In the genomic region with DNA sequence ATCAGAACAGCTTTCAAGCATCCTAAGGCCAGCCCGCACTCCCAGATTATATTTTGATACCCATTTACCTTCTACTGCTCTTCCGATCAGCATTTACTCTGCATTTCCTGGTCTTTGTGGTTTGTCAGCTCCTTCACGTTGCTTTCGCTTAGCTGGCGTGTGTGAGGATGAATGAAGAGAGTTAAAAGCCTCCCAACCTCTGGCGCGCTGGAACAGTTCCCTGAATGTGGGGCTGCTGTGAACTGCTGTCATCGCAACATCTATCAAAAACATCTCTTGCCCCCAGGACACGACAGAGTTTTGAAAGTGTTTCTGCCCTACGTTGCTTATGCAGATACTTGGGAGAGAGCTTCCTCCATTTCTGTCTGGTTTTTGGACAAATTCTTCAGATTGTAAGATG, we compare ENCODE assay signal across 25 cellular contexts.
"Had no signal": no experiment of that assay in that cellular context is flagged by ENCODE, and none has a peak within 500 bp of the region (broad histone marks: within the 10 kb centered on the region; RNA-seq: fewer than 3 reads in every experiment).

No MANE protein-coding gene starts in this region.

- DNase-seq: activated CD4-positive, alpha-beta memory T cell treated with anti-CD3 and anti-CD28 coated beads for 36 hours; activated CD4-positive, alpha-beta T cell treated with anti-CD3 and anti-CD28 coated beads for 48 hours; activated naive CD4-positive, alpha-beta T cell treated with Interleukin-2 at 50 U/mL for 16 hours; activated naive CD8-positive, alpha-beta T cell treated with anti-CD3 and anti-CD28 coated beads for 36 hours; activated T-cell treated with anti-CD3 and anti-CD28 coated beads, Interleukin-2, amount 50 U/mL, for 48 hours; colonic mucosa; dorsolateral prefrontal cortex; effector memory CD8-positive, alpha-beta T cell; hippocampal formation; left ventricle myocardium inferior; naive thymus-derived CD8-positive, alpha-beta T cell; posterior cingulate gyrus; retina; sigmoid colon; stimulated activated CD4-positive, alpha-beta T cell treated with anti-CD3 and anti-CD28 coated beads, Interleukin-2, amount 100 ng/mL, for 48 hours; stimulated activated CD8-positive, alpha-beta memory T cell treated with anti-CD3 and anti-CD28 coated beads, Interleukin-4, amount 100 ng/mL, for 48 hours; stimulated activated naive B cell treated with anti-CD40 and anti-IgM and Interleukin-4, amounts not matched to agents 10 μg/mL and 1 μg/mL and 100 μg/mL, for 72 hours; testis; trophoblast cell; uterus had no signal

- H3K36me3 ChIP-seq: colonic mucosa, gastrocnemius medialis, left ventricle myocardium inferior, neural progenitor cell, sigmoid colon, uterus had no signal

- H3K4me1 ChIP-seq: colonic mucosa, neural progenitor cell, sigmoid colon, testis, uterus had no signal

- FAIRE-seq: bronchial epithelial cell, endothelial cell of umbilical vein had no signal

- H3K27me3 ChIP-seq: colonic mucosa, gastrocnemius medialis, neural progenitor cell, testis, uterus had no signal

- H3K27ac ChIP-seq: colonic mucosa, dorsolateral prefrontal cortex, left ventricle myocardium inferior, neural progenitor cell, sigmoid colon, testis, uterus had no signal

- H3K9me3 ChIP-seq: colonic mucosa, gastrocnemius medialis, left ventricle myocardium inferior, sigmoid colon, testis, uterus had no signal

- ATAC-seq: effector memory CD8-positive, alpha-beta T cell; esophagus mucosa; naive thymus-derived CD8-positive, alpha-beta T cell; stimulated activated naive B cell treated with anti-CD40 and anti-IgM and Interleukin-4, amounts not matched to agents 10 μg/mL and 1 μg/mL and 100 μg/mL, for 72 hours had no signal

- H3K4me3 ChIP-seq: colonic mucosa, dorsolateral prefrontal cortex, gastrocnemius medialis, left ventricle myocardium inferior, neural progenitor cell, sigmoid colon, testis, uterus had no signal

- H3K4me2 ChIP-seq: neural progenitor cell had no signal

- H2AFZ ChIP-seq: neural progenitor cell had no signal

- H3K9ac ChIP-seq: neural progenitor cell had no signal
